Comparison of ENCODE assay signal across 16 cellular contexts in genomic region chr6:158514176-158514575, GRCh38. TPM values are rescaled to one million over a fixed set of nuclear protein-coding genes. Genes with fewer than 3 reads are reported as not detected.
DNase-seq lines count a peak whose midpoint lies in the region; ATAC-seq and TF ChIP-seq lines count a peak whose summit lies in the region.
"Had no signal": no experiment of that assay in that cellular context is flagged by ENCODE, and none has a peak within 500 bp of the region (broad histone marks: within the 10 kb centered on the region; RNA-seq: fewer than 3 reads in every experiment).

No MANE protein-coding gene starts in this region.

- CTCF ChIA-PET in activated naive CD4-positive, alpha-beta T cell treated with anti-CD3 and anti-CD28 coated beads, Interleukin-2, amount 10 ng/mL, durations not matched to agents 7 days and 5 days (lab: Charles Lee) = interaction anchor here (0.5 to 1.9 kb wide), 5 partner anchors 53 to 300 kb away, joined by 3 to 4 read pairs (median 3); no protein-coding TSS in a partner anchor
- CTCF ChIA-PET in activated naive CD4-positive, alpha-beta T cell treated with anti-CD3 and anti-CD28 coated beads for 36 hours (lab: Charles Lee) = no interaction called here

- no peak for ATAC-seq in activated T-helper 17 cell treated with anti-CD3 and anti-CD28 coated beads, Interleukin-2, amount 50 U/mL, for 72 hours (replicated peaks)
- no peak for ATAC-seq in stimulated activated naive B cell treated with anti-CD40 and anti-IgM and Interleukin-4, amounts not matched to agents 10 μg/mL and 1 μg/mL and 100 μg/mL, for 72 hours (replicated peaks)
- ATAC-seq: A549 had no signal

- H3K4me3 Mint-ChIP-seq in activated naive CD4-positive, alpha-beta T cell treated with anti-CD3 and anti-CD28 coated beads, Interleukin-2, amount 10 ng/mL, durations not matched to agents 7 days and 5 days = no peak overlapping the region
- no peak overlapping the region for H3K4me3 Mint-ChIP-seq in activated naive CD4-positive, alpha-beta T cell treated with anti-CD3 and anti-CD28 coated beads for 36 hours
- no peak overlapping the region for H3K4me3 Mint-ChIP-seq in activated T-helper 17 cell treated with anti-CD3 and anti-CD28 coated beads, Interleukin-2, amount 50 U/mL, for 72 hours
- no peak overlapping the region for H3K4me3 Mint-ChIP-seq in stimulated activated naive B cell treated with anti-CD40 and anti-IgM and Interleukin-4, amounts not matched to agents 10 μg/mL and 1 μg/mL and 100 μg/mL, for 72 hours

- H3K4me3 ChIP-seq in Jurkat, Clone E6-1 (ENCODE audit: low read length) = no peak overlapping the region; the same call in none of the 2 replicates
- H3K4me3 ChIP-seq: A549, MG63, SJSA1 had no signal

- peaks cover 32% of the 10 kb centered on the region for H3K27me3 Mint-ChIP-seq in activated naive CD4-positive, alpha-beta T cell treated with anti-CD3 and anti-CD28 coated beads, Interleukin-2, amount 10 ng/mL, durations not matched to agents 7 days and 5 days
- peaks cover 7% of the 10 kb centered on the region for H3K27me3 Mint-ChIP-seq in activated naive CD4-positive, alpha-beta T cell treated with anti-CD3 and anti-CD28 coated beads for 36 hours (ENCODE audit: low read depth)
- H3K27me3 Mint-ChIP-seq in activated T-helper 17 cell treated with anti-CD3 and anti-CD28 coated beads, Interleukin-2, amount 50 U/mL, for 72 hours = no peaks in the 10 kb centered on the region
- H3K27me3 Mint-ChIP-seq in stimulated activated naive B cell treated with anti-CD40 and anti-IgM and Interleukin-4, amounts not matched to agents 10 μg/mL and 1 μg/mL and 100 μg/mL, for 72 hours = peaks cover 8 to 25% of the 10 kb centered on the region in 2 donors

- H3K36me3 Mint-ChIP-seq in activated naive CD4-positive, alpha-beta T cell treated with anti-CD3 and anti-CD28 coated beads, Interleukin-2, amount 10 ng/mL, durations not matched to agents 7 days and 5 days = no peaks in the 10 kb centered on the region
- H3K36me3 Mint-ChIP-seq in activated naive CD4-positive, alpha-beta T cell treated with anti-CD3 and anti-CD28 coated beads for 36 hours (ENCODE audit: low read depth) = no peaks in the 10 kb centered on the region
- H3K36me3 Mint-ChIP-seq in activated T-helper 17 cell treated with anti-CD3 and anti-CD28 coated beads, Interleukin-2, amount 50 U/mL, for 72 hours (ENCODE audit: low read depth) = no peaks in the 10 kb centered on the region
- peaks cover 3 to 6% of the 10 kb centered on the region in 2 donors for H3K36me3 Mint-ChIP-seq in stimulated activated naive B cell treated with anti-CD40 and anti-IgM and Interleukin-4, amounts not matched to agents 10 μg/mL and 1 μg/mL and 100 μg/mL, for 72 hours

- peak overlapping the region; percentile 26 for H3K27ac Mint-ChIP-seq in activated naive CD4-positive, alpha-beta T cell treated with anti-CD3 and anti-CD28 coated beads, Interleukin-2, amount 10 ng/mL, durations not matched to agents 7 days and 5 days
- H3K27ac Mint-ChIP-seq in activated naive CD4-positive, alpha-beta T cell treated with anti-CD3 and anti-CD28 coated beads for 36 hours = no peak overlapping the region
- peak overlapping the region; percentile 50 for H3K27ac Mint-ChIP-seq in activated T-helper 17 cell treated with anti-CD3 and anti-CD28 coated beads, Interleukin-2, amount 50 U/mL, for 72 hours
- H3K27ac Mint-ChIP-seq in stimulated activated naive B cell treated with anti-CD40 and anti-IgM and Interleukin-4, amounts not matched to agents 10 μg/mL and 1 μg/mL and 100 μg/mL, for 72 hours = peak overlapping the region; percentile 53

- no peaks in the 10 kb centered on the region for H3K9me3 Mint-ChIP-seq in activated naive CD4-positive, alpha-beta T cell treated with anti-CD3 and anti-CD28 coated beads, Interleukin-2, amount 10 ng/mL, durations not matched to agents 7 days and 5 days
- no peaks in the 10 kb centered on the region for H3K9me3 Mint-ChIP-seq in activated naive CD4-positive, alpha-beta T cell treated with anti-CD3 and anti-CD28 coated beads for 36 hours
- H3K9me3 Mint-ChIP-seq in activated T-helper 17 cell treated with anti-CD3 and anti-CD28 coated beads, Interleukin-2, amount 50 U/mL, for 72 hours = no peaks in the 10 kb centered on the region
- no peaks in the 10 kb centered on the region for H3K9me3 Mint-ChIP-seq in stimulated activated naive B cell treated with anti-CD40 and anti-IgM and Interleukin-4, amounts not matched to agents 10 μg/mL and 1 μg/mL and 100 μg/mL, for 72 hours

- no peak for TF ChIP-seq CTCF in GM20000 (IDR thresholded peaks at IDR 0.05; ENCODE audit: extremely low read depth, missing control alignments)

- DNase-seq in activated naive CD4-positive, alpha-beta T cell treated with anti-CD3 and anti-CD28 coated beads, Interleukin-2, amount 10 ng/mL, durations not matched to agents 7 days and 5 days = no peak
- DNase-seq in activated naive CD4-positive, alpha-beta T cell treated with anti-CD3 and anti-CD28 coated beads for 36 hours = no peak
- peak; percentile 88 for DNase-seq in Jurkat, Clone E6-1 (ENCODE audit: low read depth, low spot score)
- no peak for DNase-seq in stimulated activated naive B cell treated with anti-CD40 and anti-IgM and Interleukin-4, amounts not matched to agents 10 μg/mL and 1 μg/mL and 100 μg/mL, for 72 hours
- DNase-seq in OCI-M2 (lab: John Stamatoyannopoulos, UW; ENCODE audit: unreplicated experiment) = no peak
- DNase-seq in posterior cingulate gyrus = no peak
- no peak for DNase-seq in GM20000 (ENCODE audit: low spot score)
- DNase-seq: GF-D8, MG63, NCI-H1417, NCI-H1930, NCI-H510A, NCI-H82 had no signal

- H3K4me1 Mint-ChIP-seq in activated naive CD4-positive, alpha-beta T cell treated with anti-CD3 and anti-CD28 coated beads, Interleukin-2, amount 10 ng/mL, durations not matched to agents 7 days and 5 days = peaks cover 54% of the 10 kb centered on the region
- H3K4me1 Mint-ChIP-seq in activated naive CD4-positive, alpha-beta T cell treated with anti-CD3 and anti-CD28 coated beads for 36 hours (ENCODE audit: low read depth) = peaks cover 38% of the 10 kb centered on the region
- peaks cover 6% of the 10 kb centered on the region for H3K4me1 Mint-ChIP-seq in activated T-helper 17 cell treated with anti-CD3 and anti-CD28 coated beads, Interleukin-2, amount 50 U/mL, for 72 hours
- peaks cover 11 to 26% of the 10 kb centered on the region in 2 donors for H3K4me1 Mint-ChIP-seq in stimulated activated naive B cell treated with anti-CD40 and anti-IgM and Interleukin-4, amounts not matched to agents 10 μg/mL and 1 μg/mL and 100 μg/mL, for 72 hours

- intact Hi-C loops in activated naive CD4-positive, alpha-beta T cell treated with anti-CD3 and anti-CD28 coated beads for 36 hours (cut with micrococcal nuclease) = no loop called here
- intact Hi-C loops in posterior cingulate gyrus (cut with DNase I) = no loop called here

RNA-seq across cellular contexts. Expression of gene TMEM181, which starts 45.7 kb away (rescaled TPM):
- total RNA-seq in activated naive CD4-positive, alpha-beta T cell treated with anti-CD3 and anti-CD28 coated beads for 36 hours = 1 to 10 TPM; 8.3 to 8.6 TPM
- 8.2 TPM for polyA plus RNA-seq in Jurkat, Clone E6-1 (2012; ENCODE audit: insufficient read depth, insufficient read length)
- 10 to 100 TPM; 11.8 to 16.4 TPM for total RNA-seq in activated T-helper 17 cell treated with anti-CD3 and anti-CD28 coated beads, Interleukin-2, amount 50 U/mL, for 72 hours
